In the genomic region with DNA sequence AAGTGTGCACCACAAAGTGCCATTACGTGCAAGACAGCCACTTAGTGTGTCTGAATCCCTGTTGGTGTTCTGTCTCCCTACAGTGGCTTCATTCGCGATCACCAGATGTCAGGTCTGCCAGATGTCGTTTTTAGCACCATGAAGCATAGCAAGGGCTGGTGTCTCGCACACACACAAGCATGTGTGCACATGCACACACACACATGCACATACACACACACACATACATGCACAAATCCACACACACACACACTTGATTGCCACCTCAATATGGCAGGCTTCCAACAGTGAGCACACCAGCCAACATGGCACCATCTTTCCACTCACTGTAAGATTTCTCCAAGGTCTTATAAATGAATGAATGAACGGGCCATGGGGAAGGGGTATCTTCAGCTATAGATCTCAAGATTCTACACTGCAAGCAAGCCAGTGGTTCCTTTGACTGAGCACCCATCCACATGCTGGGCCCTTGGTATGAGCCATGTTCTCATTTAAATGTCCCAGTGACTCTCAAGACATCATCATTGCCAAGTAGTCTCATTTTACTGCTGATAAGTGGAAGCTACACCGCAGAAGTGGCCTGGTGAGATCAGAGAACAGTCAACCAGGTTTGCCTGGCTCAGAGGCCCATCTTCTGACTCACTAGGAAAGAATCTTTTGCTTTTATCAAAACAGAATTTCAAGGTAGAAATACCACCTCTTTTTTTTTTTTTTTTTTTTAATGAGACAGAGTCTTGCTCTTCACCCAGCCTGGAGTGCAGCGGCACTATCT, we compare ENCODE assay signal across 13 cellular contexts.
DNase-seq lines count a peak whose midpoint lies in the region; ATAC-seq lines count a peak whose summit lies in the region.
"Had no signal": no experiment of that assay in that cellular context is flagged by ENCODE, and none has a peak within 500 bp of the region (broad histone marks: within the 10 kb centered on the region; RNA-seq: fewer than 3 reads in every experiment).

No MANE protein-coding gene starts in this region.

- no peaks in the 10 kb centered on the region for H3K4me1 Mint-ChIP-seq in activated T-helper 17 cell treated with anti-CD3 and anti-CD28 coated beads, Interleukin-2, amount 50 U/mL, for 72 hours
- H3K4me1 Mint-ChIP-seq: activated naive CD8-positive, alpha-beta T cell treated with anti-CD3 and anti-CD28 coated beads, Interleukin-2, amount 50 U/mL, for 24 hours had no signal

- H3K9me3 Mint-ChIP-seq in activated T-helper 17 cell treated with anti-CD3 and anti-CD28 coated beads, Interleukin-2, amount 50 U/mL, for 72 hours: no peaks in the 10 kb centered on the region
- H3K9me3 Mint-ChIP-seq: activated naive CD8-positive, alpha-beta T cell treated with anti-CD3 and anti-CD28 coated beads, Interleukin-2, amount 50 U/mL, for 24 hours had no signal

- no peaks in the 10 kb centered on the region for H3K27me3 Mint-ChIP-seq in activated T-helper 17 cell treated with anti-CD3 and anti-CD28 coated beads, Interleukin-2, amount 50 U/mL, for 72 hours
- H3K27me3 Mint-ChIP-seq: activated naive CD8-positive, alpha-beta T cell treated with anti-CD3 and anti-CD28 coated beads, Interleukin-2, amount 50 U/mL, for 24 hours had no signal

- no peaks in the 10 kb centered on the region for H3K36me3 Mint-ChIP-seq in activated T-helper 17 cell treated with anti-CD3 and anti-CD28 coated beads, Interleukin-2, amount 50 U/mL, for 72 hours (ENCODE audit: low read depth)

- no peak overlapping the region for H3K4me3 Mint-ChIP-seq in activated T-helper 17 cell treated with anti-CD3 and anti-CD28 coated beads, Interleukin-2, amount 50 U/mL, for 72 hours
- H3K4me3 Mint-ChIP-seq: activated naive CD8-positive, alpha-beta T cell treated with anti-CD3 and anti-CD28 coated beads, Interleukin-2, amount 50 U/mL, for 24 hours had no signal

- peak; percentile 71 for ATAC-seq in activated T-helper 17 cell treated with anti-CD3 and anti-CD28 coated beads, Interleukin-2, amount 50 U/mL, for 72 hours (replicated peaks)
- ATAC-seq: activated naive CD8-positive, alpha-beta T cell treated with anti-CD3 and anti-CD28 coated beads, Interleukin-2, amount 50 U/mL, for 24 hours had no signal

- peak; percentile 99 for DNase-seq in A172 (ENCODE audit: low spot score)
- DNase-seq in HCEC 1CT: peak; percentile 71
- peak; percentile 71 for DNase-seq in hepatic stellate cell (ENCODE audit: low spot score)
- DNase-seq in NCI-H1105 treated with DMSO at 0.1 percent for 48 hours (lab: John Stamatoyannopoulos, UW): no peak
- DNase-seq in UCSD-AML1 (lab: John Stamatoyannopoulos, UW; ENCODE audit: unreplicated experiment): no peak
- no peak for DNase-seq in NCI-H146 (lab: John Stamatoyannopoulos, UW)
- DNase-seq in NCI-H187 treated with DMSO at 0.1 percent for 48 hours (lab: John Stamatoyannopoulos, UW): no peak
- DNase-seq: activated naive CD8-positive, alpha-beta T cell treated with anti-CD3 and anti-CD28 coated beads, Interleukin-2, amount 50 U/mL, for 24 hours; BE2C; left ventricle myocardium superior; NCI-H2171 treated with DMSO at 0.1 percent for 48 hours; tibial artery had no signal

- no peak overlapping the region for H3K27ac Mint-ChIP-seq in activated T-helper 17 cell treated with anti-CD3 and anti-CD28 coated beads, Interleukin-2, amount 50 U/mL, for 72 hours
- H3K27ac Mint-ChIP-seq: activated naive CD8-positive, alpha-beta T cell treated with anti-CD3 and anti-CD28 coated beads, Interleukin-2, amount 50 U/mL, for 24 hours had no signal

Comparison
In these comparisons a context has a peak if more than half of its experiments do, and no peak if none do; other contexts are left out.
1. DNase-seq: peak in A172 (single experiment), HCEC 1CT (single experiment) and hepatic stellate cell (single experiment); none in NCI-H1105 treated with DMSO at 0.1 percent for 48 hours (single experiment), UCSD-AML1 (single experiment), NCI-H146 (single experiment) and NCI-H187 treated with DMSO at 0.1 percent for 48 hours (single experiment).